8 cellular contexts compared by ENCODE assay signal in genomic region chr22:30947821-30948454, GRCh38. TPM values are rescaled to one million over a fixed set of nuclear protein-coding genes. Genes with fewer than 3 reads are reported as not detected.
DNase-seq lines count a peak whose midpoint lies in the region; ATAC-seq, FAIRE-seq and TF ChIP-seq lines count a peak whose summit lies in the region.

No MANE protein-coding gene starts in this region.

- CTCF ChIA-PET in Calu3 (lab: Charles Lee): interaction anchor here (1.2 to 1.5 kb wide), 2 partner anchors 133 to 137 kb away, joined by 3 to 5 read pairs; partner anchors contain the start of gene SMTN

- H3K27ac Mint-ChIP-seq in progenitor cell of endocrine pancreas (no peak overlapping the region), Calu3 (ENCODE audit: unreplicated experiment) (no peak overlapping the region)

- peak; percentile 31 for DNase-seq in AG09319 (ENCODE audit: extremely low read depth, low read depth)
- DNase-seq in GM18507 (ENCODE audit: extremely low spot score, insufficient read length, low read depth): no peak
- peak; percentile 43 for DNase-seq in fibroblast of the conjunctiva (ENCODE audit: low read depth)
- DNase-seq in progenitor cell of endocrine pancreas (ENCODE audit: low spot score, unreplicated experiment): no peak
- no peak for DNase-seq in Calu3
- DNase-seq in activated CD4-positive, alpha-beta T cell treated with anti-CD3 and anti-CD28 coated beads for 48 hours: no peak

- H3K36me3 Mint-ChIP-seq in progenitor cell of endocrine pancreas (ENCODE audit: insufficient read depth): peaks cover 31% of the 10 kb centered on the region
- peaks cover 43% of the 10 kb centered on the region for H3K36me3 Mint-ChIP-seq in Calu3 (ENCODE audit: insufficient read depth, unreplicated experiment)

- H3K4me1 Mint-ChIP-seq in progenitor cell of endocrine pancreas (ENCODE audit: low read depth): no peaks in the 10 kb centered on the region
- no peaks in the 10 kb centered on the region for H3K4me1 Mint-ChIP-seq in Calu3 (ENCODE audit: low read depth, unreplicated experiment)

- no TSS peak for BruUV-seq in Calu3 (replicated peaks; lab: Mats Ljungman, UMichigan)

- H3K9me3 Mint-ChIP-seq in progenitor cell of endocrine pancreas (ENCODE audit: low read depth) (no peaks in the 10 kb centered on the region), Calu3 (ENCODE audit: low read depth, unreplicated experiment) (no peaks in the 10 kb centered on the region)

- FAIRE-seq in GM18507 (lab: Jason Lieb, UNC): peak; percentile 35

- TF ChIP-seq CTCF in AG09319 (IDR thresholded peaks at IDR 0.05; ENCODE audit: low read depth, low read length) (peak; percentile 61), progenitor cell of endocrine pancreas (IDR thresholded peaks at IDR 0.05; ENCODE audit: unreplicated experiment) (peak; percentile 64), Calu3 (IDR thresholded peaks at IDR 0.05; ENCODE audit: unreplicated experiment) (no peak)

- intact Hi-C loops in Calu3 (cut with micrococcal nuclease; ENCODE audit: unreplicated experiment): loop anchor here (1.0 to 2.0 kb wide), 2 partner anchors 133 to 201 kb away; partner anchors contain the start of gene SMTN

- H3K27me3 Mint-ChIP-seq in progenitor cell of endocrine pancreas: no peaks in the 10 kb centered on the region
- no peaks in the 10 kb centered on the region for H3K27me3 Mint-ChIP-seq in Calu3 (ENCODE audit: unreplicated experiment)

- H3K4me3 Mint-ChIP-seq in progenitor cell of endocrine pancreas (ENCODE audit: low read depth) (no peak overlapping the region), Calu3 (ENCODE audit: low read depth, unreplicated experiment) (no peak overlapping the region)

- ATAC-seq in SK-N-SH treated with all-trans-retinoic acid at 6 μM for 48 hours (peak; percentile 69; the same call in 2 of the 3 replicates), GM21825 (IDR thresholded peaks at IDR 0.05; ENCODE audit: unreplicated experiment) (no peak)

TF ChIP-seq in SK-N-SH treated with all-trans-retinoic acid at 6 μM for 48 hours, 23 proteins besides CTCF, POLR2A, EP300 and RAD21:
- TF ChIP-seq PPARA (CRISPR knock-in tag; IDR thresholded peaks at IDR 0.05; ENCODE audit: borderline replicate concordance) (no peak), ZFP30 (CRISPR knock-in tag; IDR thresholded peaks at IDR 0.05) (no peak), ZNF70 (CRISPR knock-in tag; IDR thresholded peaks at IDR 0.05) (no peak), GLIS3 (CRISPR knock-in tag; IDR thresholded peaks at IDR 0.05) (no peak), ZFP3 (CRISPR knock-in tag; IDR thresholded peaks at IDR 0.05) (no peak), ZNF565 (CRISPR knock-in tag; conservative IDR thresholded peaks at IDR 0.05; ENCODE audit: low read depth) (no peak), PATZ1 (CRISPR knock-in tag; IDR thresholded peaks at IDR 0.05; ENCODE audit: borderline replicate concordance) (no peak), BACH2 (CRISPR knock-in tag; IDR thresholded peaks at IDR 0.05; ENCODE audit: borderline replicate concordance) (no peak), TCF4 (CRISPR knock-in tag; IDR thresholded peaks at IDR 0.05; ENCODE audit: borderline replicate concordance) (no peak)

RNA-seq across cellular contexts. Expression of gene MORC2, which starts 20.6 kb away (rescaled TPM):
- total RNA-seq in progenitor cell of endocrine pancreas (47.3 and 50.1 TPM in 2 replicates), Calu3 (2022) (37.0 and 38.8 TPM in 2 replicates)

RNA-seq across cellular contexts. Expression of gene TUG1, which starts 21.1 kb away (rescaled TPM):
- total RNA-seq in progenitor cell of endocrine pancreas (142 and 146 TPM in 2 replicates), Calu3 (2022) (122 and 125 TPM in 2 replicates)

Comparison
In these comparisons a context has a peak if more than half of its experiments do, and no peak if none do; other contexts are left out.
1. DNase-seq: peak in AG09319 (single experiment) and fibroblast of the conjunctiva (single experiment); none in GM18507 (single experiment), progenitor cell of endocrine pancreas (single experiment), Calu3 (single experiment) and activated CD4-positive, alpha-beta T cell treated with anti-CD3 and anti-CD28 coated beads for 48 hours (single experiment).